In the genomic region with DNA sequence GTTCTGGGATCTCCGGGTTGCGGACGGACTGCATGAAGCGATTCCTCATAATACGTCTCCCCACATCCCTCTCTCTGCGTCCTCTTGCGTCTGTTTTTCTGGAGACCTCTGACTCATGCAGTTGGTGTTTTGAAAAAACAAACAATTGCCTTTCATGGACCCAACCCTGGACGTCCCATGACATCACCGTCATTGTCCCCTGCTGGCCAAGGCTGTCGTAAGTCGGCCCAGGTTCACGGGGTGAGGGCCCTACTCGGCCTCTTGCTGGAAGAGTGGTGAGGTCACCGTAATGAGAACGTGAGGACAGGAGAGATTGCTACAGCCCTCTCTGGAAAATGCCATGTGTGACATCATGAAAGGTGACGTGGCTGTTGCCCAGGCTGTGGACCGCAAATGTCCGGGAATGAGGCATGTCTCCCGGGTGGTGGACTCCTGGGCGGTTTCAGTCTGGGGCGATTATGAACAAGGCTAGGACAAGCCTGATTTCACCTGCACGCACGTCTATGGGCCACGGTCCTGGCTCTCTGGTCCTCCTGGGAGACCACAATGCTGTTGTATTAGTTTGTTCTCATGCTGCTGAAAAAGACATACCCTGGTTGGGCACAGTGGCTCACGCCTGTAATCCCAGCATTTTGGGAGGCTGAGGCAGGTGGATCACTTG, we compare ENCODE assay signal across 1 cellular context.
TF ChIP-seq lines count a peak whose summit lies in the region.

No MANE protein-coding gene starts in this region.

TF ChIP-seq in HepG2, 621 proteins besides CTCF, POLR2A, EP300 and RAD21 (continued from another document and continues in another):
- TF ChIP-seq, protein P1, sequence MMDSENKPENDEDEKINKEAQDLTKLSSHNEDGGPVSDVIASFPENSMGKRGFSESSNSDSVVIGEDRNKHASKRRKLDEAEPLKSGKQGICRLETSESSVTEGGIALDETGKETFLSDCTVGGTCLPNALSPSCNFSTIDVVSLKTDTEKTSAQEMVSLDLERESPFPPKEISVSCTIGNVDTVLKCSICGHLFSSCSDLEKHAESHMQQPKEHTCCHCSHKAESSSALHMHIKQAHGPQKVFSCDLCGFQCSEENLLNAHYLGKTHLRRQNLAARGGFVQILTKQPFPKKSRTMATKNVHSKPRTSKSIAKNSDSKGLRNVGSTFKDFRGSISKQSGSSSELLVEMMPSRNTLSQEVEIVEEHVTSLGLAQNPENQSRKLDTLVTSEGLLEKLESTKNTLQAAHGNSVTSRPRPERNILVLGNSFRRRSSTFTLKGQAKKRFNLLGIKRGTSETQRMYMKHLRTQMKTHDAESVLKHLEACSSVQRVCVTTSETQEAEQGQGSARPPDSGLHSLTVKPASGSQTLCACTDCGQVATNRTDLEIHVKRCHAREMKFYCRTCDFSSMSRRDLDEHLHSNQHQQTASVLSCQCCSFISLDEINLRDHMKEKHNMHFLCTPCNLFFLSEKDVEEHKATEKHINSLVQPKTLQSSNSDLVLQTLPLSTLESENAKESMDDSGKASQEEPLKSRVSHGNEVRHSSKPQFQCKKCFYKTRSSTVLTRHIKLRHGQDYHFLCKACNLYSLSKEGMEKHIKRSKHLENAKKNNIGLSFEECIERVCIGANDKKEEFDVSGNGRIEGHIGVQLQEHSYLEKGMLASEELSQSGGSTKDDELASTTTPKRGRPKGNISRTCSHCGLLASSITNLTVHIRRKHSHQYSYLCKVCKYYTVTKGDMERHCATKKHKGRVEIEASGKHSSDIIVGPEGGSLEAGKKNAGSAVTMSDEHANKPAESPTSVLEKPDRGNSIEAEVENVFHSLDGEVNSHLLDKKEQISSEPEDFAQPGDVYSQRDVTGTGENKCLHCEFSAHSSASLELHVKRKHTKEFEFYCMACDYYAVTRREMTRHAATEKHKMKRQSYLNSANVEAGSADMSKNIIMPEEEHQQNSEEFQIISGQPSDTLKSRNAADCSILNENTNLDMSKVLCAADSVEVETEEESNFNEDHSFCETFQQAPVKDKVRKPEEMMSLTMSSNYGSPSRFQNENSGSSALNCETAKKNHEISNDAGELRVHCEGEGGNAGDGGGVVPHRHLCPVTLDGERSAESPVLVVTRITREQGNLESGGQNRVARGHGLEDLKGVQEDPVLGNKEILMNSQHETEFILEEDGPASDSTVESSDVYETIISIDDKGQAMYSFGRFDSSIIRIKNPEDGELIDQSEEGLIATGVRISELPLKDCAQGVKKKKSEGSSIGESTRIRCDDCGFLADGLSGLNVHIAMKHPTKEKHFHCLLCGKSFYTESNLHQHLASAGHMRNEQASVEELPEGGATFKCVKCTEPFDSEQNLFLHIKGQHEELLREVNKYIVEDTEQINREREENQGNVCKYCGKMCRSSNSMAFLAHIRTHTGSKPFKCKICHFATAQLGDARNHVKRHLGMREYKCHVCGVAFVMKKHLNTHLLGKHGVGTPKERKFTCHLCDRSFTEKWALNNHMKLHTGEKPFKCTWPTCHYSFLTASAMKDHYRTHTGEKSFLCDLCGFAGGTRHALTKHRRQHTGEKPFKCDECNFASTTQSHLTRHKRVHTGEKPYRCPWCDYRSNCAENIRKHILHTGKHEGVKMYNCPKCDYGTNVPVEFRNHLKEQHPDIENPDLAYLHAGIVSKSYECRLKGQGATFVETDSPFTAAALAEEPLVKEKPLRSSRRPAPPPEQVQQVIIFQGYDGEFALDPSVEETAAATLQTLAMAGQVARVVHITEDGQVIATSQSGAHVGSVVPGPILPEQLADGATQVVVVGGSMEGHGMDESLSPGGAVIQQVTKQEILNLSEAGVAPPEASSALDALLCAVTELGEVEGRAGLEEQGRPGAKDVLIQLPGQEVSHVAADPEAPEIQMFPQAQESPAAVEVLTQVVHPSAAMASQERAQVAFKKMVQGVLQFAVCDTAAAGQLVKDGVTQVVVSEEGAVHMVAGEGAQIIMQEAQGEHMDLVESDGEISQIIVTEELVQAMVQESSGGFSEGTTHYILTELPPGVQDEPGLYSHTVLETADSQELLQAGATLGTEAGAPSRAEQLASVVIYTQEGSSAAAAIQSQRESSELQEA (CRISPR knock-in tag; IDR thresholded peaks at IDR 0.05; ENCODE audit: not compliant biosample characterization) = no peak
- TF ChIP-seq, protein P2, sequence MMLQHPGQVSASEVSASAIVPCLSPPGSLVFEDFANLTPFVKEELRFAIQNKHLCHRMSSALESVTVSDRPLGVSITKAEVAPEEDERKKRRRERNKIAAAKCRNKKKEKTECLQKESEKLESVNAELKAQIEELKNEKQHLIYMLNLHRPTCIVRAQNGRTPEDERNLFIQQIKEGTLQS (CRISPR knock-in tag; IDR thresholded peaks at IDR 0.05) = peak; percentile 94
- TF ChIP-seq ZUFSP (CRISPR knock-in tag; IDR thresholded peaks at IDR 0.05; ENCODE audit: borderline replicate concordance) (no peak), RFX1 (IDR thresholded peaks at IDR 0.05) (no peak), ZFP36 (IDR thresholded peaks at IDR 0.05; ENCODE audit: borderline replicate concordance, low read depth, low read length, partially characterized antibody) (no peak), MAFF (IDR thresholded peaks at IDR 0.05; ENCODE audit: low read depth, low read length) (peak; percentile 7; the same call in 1 of the 2 replicates), TEF (CRISPR knock-in tag; IDR thresholded peaks at IDR 0.05) (no peak), DNMT1 (CRISPR knock-in tag; IDR thresholded peaks at IDR 0.05) (peak; percentile 4; the same call in 1 of the 2 replicates), ZNF484 (CRISPR knock-in tag; IDR thresholded peaks at IDR 0.05; ENCODE audit: borderline replicate concordance, low read depth) (no peak), ZNF780A (CRISPR knock-in tag; IDR thresholded peaks at IDR 0.05) (no peak), NR2F2 (IDR thresholded peaks at IDR 0.05; ENCODE audit: borderline replicate concordance, low read depth) (no peak), JUND (CRISPR knock-in tag; IDR thresholded peaks at IDR 0.05) (peak; percentile 95), ZKSCAN8 (CRISPR knock-in tag; IDR thresholded peaks at IDR 0.05; ENCODE audit: borderline replicate concordance) (no peak), SAP130 (CRISPR knock-in tag; IDR thresholded peaks at IDR 0.05; ENCODE audit: low read depth) (peak; percentile 93), POLR2AphosphoS2 (IDR thresholded peaks at IDR 0.05; ENCODE audit: low read depth, low read length) (no peak), ZFP1 (CRISPR knock-in tag; IDR thresholded peaks at IDR 0.05) (0 out of 2 replicates have a peak, but pooled peaks have one; percentile 28), ARNT2 (CRISPR knock-in tag; IDR thresholded peaks at IDR 0.05; ENCODE audit: low read depth) (peak; percentile 78; the same call in 1 of the 2 replicates), ARHGAP35 (CRISPR knock-in tag; IDR thresholded peaks at IDR 0.05; ENCODE audit: borderline replicate concordance) (no peak), ZFX (CRISPR knock-in tag; IDR thresholded peaks at IDR 0.05; ENCODE audit: low read depth) (peak; percentile 88)
- TF ChIP-seq, protein P3, sequence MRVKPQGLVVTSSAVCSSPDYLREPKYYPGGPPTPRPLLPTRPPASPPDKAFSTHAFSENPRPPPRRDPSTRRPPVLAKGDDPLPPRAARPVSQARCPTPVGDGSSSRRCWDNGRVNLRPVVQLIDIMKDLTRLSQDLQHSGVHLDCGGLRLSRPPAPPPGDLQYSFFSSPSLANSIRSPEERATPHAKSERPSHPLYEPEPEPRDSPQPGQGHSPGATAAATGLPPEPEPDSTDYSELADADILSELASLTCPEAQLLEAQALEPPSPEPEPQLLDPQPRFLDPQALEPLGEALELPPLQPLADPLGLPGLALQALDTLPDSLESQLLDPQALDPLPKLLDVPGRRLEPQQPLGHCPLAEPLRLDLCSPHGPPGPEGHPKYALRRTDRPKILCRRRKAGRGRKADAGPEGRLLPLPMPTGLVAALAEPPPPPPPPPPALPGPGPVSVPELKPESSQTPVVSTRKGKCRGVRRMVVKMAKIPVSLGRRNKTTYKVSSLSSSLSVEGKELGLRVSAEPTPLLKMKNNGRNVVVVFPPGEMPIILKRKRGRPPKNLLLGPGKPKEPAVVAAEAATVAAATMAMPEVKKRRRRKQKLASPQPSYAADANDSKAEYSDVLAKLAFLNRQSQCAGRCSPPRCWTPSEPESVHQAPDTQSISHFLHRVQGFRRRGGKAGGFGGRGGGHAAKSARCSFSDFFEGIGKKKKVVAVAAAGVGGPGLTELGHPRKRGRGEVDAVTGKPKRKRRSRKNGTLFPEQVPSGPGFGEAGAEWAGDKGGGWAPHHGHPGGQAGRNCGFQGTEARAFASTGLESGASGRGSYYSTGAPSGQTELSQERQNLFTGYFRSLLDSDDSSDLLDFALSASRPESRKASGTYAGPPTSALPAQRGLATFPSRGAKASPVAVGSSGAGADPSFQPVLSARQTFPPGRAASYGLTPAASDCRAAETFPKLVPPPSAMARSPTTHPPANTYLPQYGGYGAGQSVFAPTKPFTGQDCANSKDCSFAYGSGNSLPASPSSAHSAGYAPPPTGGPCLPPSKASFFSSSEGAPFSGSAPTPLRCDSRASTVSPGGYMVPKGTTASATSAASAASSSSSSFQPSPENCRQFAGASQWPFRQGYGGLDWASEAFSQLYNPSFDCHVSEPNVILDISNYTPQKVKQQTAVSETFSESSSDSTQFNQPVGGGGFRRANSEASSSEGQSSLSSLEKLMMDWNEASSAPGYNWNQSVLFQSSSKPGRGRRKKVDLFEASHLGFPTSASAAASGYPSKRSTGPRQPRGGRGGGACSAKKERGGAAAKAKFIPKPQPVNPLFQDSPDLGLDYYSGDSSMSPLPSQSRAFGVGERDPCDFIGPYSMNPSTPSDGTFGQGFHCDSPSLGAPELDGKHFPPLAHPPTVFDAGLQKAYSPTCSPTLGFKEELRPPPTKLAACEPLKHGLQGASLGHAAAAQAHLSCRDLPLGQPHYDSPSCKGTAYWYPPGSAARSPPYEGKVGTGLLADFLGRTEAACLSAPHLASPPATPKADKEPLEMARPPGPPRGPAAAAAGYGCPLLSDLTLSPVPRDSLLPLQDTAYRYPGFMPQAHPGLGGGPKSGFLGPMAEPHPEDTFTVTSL (CRISPR knock-in tag; IDR thresholded peaks at IDR 0.05; ENCODE audit: borderline replicate concordance) = no peak
- TF ChIP-seq, protein P4, sequence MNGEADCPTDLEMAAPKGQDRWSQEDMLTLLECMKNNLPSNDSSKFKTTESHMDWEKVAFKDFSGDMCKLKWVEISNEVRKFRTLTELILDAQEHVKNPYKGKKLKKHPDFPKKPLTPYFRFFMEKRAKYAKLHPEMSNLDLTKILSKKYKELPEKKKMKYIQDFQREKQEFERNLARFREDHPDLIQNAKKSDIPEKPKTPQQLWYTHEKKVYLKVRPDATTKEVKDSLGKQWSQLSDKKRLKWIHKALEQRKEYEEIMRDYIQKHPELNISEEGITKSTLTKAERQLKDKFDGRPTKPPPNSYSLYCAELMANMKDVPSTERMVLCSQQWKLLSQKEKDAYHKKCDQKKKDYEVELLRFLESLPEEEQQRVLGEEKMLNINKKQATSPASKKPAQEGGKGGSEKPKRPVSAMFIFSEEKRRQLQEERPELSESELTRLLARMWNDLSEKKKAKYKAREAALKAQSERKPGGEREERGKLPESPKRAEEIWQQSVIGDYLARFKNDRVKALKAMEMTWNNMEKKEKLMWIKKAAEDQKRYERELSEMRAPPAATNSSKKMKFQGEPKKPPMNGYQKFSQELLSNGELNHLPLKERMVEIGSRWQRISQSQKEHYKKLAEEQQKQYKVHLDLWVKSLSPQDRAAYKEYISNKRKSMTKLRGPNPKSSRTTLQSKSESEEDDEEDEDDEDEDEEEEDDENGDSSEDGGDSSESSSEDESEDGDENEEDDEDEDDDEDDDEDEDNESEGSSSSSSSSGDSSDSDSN (CRISPR knock-in tag; IDR thresholded peaks at IDR 0.05) = 0 out of 2 replicates have a peak, but pooled peaks have one; percentile 52
- TF ChIP-seq, protein P5, sequence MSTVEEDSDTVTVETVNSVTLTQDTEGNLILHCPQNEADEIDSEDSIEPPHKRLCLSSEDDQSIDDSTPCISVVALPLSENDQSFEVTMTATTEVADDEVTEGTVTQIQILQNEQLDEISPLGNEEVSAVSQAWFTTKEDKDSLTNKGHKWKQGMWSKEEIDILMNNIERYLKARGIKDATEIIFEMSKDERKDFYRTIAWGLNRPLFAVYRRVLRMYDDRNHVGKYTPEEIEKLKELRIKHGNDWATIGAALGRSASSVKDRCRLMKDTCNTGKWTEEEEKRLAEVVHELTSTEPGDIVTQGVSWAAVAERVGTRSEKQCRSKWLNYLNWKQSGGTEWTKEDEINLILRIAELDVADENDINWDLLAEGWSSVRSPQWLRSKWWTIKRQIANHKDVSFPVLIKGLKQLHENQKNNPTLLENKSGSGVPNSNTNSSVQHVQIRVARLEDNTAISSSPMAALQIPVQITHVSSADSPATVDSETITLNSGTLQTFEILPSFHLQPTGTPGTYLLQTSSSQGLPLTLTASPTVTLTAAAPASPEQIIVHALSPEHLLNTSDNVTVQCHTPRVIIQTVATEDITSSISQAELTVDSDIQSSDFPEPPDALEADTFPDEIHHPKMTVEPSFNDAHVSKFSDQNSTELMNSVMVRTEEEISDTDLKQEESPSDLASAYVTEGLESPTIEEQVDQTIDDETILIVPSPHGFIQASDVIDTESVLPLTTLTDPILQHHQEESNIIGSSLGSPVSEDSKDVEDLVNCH (CRISPR knock-in tag; IDR thresholded peaks at IDR 0.05) = no peak
- TF ChIP-seq, protein P6, sequence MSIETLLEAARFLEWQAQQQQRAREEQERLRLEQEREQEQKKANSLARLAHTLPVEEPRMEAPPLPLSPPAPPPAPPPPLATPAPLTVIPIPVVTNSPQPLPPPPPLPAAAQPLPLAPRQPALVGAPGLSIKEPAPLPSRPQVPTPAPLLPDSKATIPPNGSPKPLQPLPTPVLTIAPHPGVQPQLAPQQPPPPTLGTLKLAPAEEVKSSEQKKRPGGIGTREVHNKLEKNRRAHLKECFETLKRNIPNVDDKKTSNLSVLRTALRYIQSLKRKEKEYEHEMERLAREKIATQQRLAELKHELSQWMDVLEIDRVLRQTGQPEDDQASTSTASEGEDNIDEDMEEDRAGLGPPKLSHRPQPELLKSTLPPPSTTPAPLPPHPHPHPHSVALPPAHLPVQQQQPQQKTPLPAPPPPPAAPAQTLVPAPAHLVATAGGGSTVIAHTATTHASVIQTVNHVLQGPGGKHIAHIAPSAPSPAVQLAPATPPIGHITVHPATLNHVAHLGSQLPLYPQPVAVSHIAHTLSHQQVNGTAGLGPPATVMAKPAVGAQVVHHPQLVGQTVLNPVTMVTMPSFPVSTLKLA (IDR thresholded peaks at IDR 0.05) = no peak; the same call in 1 of the 2 replicates
- TF ChIP-seq, protein P7, sequence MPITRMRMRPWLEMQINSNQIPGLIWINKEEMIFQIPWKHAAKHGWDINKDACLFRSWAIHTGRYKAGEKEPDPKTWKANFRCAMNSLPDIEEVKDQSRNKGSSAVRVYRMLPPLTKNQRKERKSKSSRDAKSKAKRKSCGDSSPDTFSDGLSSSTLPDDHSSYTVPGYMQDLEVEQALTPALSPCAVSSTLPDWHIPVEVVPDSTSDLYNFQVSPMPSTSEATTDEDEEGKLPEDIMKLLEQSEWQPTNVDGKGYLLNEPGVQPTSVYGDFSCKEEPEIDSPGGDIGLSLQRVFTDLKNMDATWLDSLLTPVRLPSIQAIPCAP (CRISPR knock-in tag; IDR thresholded peaks at IDR 0.05; ENCODE audit: low read depth) = no peak
